ENCODE assay signal across 11 cellular contexts in the genomic region with DNA sequence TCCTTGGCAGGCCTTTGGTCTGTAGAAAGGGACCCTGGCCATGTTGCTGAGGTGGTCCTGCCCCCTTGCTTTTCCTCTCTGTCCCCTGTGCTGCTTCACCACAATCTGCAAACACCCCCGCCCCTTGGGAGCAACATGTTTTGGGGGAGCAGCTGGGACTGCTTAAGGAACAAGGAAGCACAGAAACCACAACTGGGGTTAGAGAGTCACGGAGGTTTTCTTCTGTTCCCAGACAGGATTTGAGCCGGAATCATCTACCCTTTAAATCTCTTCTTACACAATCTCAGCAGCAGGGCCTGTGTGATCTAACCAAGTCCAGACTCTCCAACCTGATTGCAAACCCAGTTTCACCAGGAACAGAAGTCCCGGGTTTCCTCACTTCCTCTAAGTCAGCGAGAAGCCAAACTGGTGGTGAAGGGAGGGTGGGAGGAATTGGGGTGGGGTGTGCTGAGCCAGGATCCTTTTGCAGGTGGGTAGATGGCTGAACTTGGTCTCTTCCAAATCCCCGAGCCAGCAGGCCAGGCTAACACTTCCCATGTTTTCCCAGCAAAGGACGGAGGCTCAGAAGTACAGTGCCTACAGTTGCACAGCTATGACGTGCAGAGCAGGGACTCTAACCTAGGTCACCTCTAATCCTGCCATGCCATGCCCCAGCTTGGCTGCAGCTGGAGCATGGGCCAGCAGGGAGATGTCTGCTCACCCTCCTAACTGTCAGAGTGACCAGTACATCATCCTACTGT. TPM values are rescaled to one million over a fixed set of nuclear protein-coding genes. Genes with fewer than 3 reads are reported as not detected.
A peak's percentile ranks its signal among the peaks of the same experiment; 100 is the strongest.
DNase-seq lines count a peak whose midpoint lies in the region; TF ChIP-seq lines count a peak whose summit lies in the region.
"Had no signal": no experiment of that assay in that cellular context is flagged by ENCODE, and none has a peak within 500 bp of the region (broad histone marks: within the 10 kb centered on the region; RNA-seq: fewer than 3 reads in every experiment).

No MANE protein-coding gene starts in this region.

- DNase-seq in GM03348 (ENCODE audit: low spot score): peak; percentile 84
- peak; percentile 19 for DNase-seq in brain microvascular endothelial cell
- DNase-seq in iris pigment epithelial cell (ENCODE audit: low read depth): peak; percentile 98
- no peak for DNase-seq in midbrain (lab: John Stamatoyannopoulos, UW)
- no peak for DNase-seq in endodermal cell
- no peak for DNase-seq in NCI-H2196 treated with DMSO at 0.1 percent for 48 hours (lab: John Stamatoyannopoulos, UW; ENCODE audit: unreplicated experiment)
- no peak for DNase-seq in NCI-H82 treated with DMSO at 0.1 percent for 48 hours (lab: John Stamatoyannopoulos, UW; ENCODE audit: unreplicated experiment)
- DNase-seq: stimulated activated CD4-positive, alpha-beta T cell treated with anti-CD3 and anti-CD28 coated beads, Interleukin-2, amount 100 ng/mL, for 24 hours had no signal

- peaks cover 24% of the 10 kb centered on the region for H3K36me3 Mint-ChIP-seq in endodermal cell (ENCODE audit: low read depth)
- H3K36me3 Mint-ChIP-seq: activated naive CD8-positive, alpha-beta T cell had no signal

- H3K9ac ChIP-seq in skeletal muscle tissue (ENCODE audit: low read depth in 1 of 3, low read length in 3 of 3) (no peak overlapping the region), endodermal cell (ENCODE audit: extremely low read depth, low read length, poor library complexity, severe bottlenecking) (no peak overlapping the region)

- in situ Hi-C loops in brain microvascular endothelial cell (cut with HindIII; ENCODE audit: low pct_ligation_motif_present, low sequenced_read_pairs): no loop called here

- 88 to 100% methylated on average over 4 to 8 of the region's 8 CpGs for WGBS in endodermal cell (ENCODE audit: insufficient coverage in 1 of 2, insufficient read length in 1 of 2), 2 experiments

- H3K27me3 Mint-ChIP-seq in endodermal cell (ENCODE audit: insufficient read depth): no peaks in the 10 kb centered on the region
- H3K27me3 Mint-ChIP-seq: activated naive CD8-positive, alpha-beta T cell had no signal

- no peak overlapping the region for H3K4me3 Mint-ChIP-seq in endodermal cell
- H3K4me3 Mint-ChIP-seq: activated naive CD8-positive, alpha-beta T cell had no signal

- H3K36me3 ChIP-seq in brain microvascular endothelial cell (replicated peaks) (no peaks in the 10 kb centered on the region), skeletal muscle tissue (ENCODE audit: control insufficient read depth in 3 of 3, insufficient read depth in 3 of 3, low read length in 3 of 3) (no peaks in the 10 kb centered on the region), endodermal cell (ENCODE audit: control insufficient read depth, insufficient read depth, low read length) (peaks cover 23% of the 10 kb centered on the region)

- H3K9me3 ChIP-seq in skeletal muscle tissue (ENCODE audit: control insufficient read depth in 3 of 3, low read length in 3 of 3): no peaks in the 10 kb centered on the region
- H3K9me3 ChIP-seq in endodermal cell (ENCODE audit: control insufficient read depth, low read length): no peaks in the 10 kb centered on the region

- H3K9me3 Mint-ChIP-seq in endodermal cell: no peaks in the 10 kb centered on the region

- peaks cover 13 to 20% (median 14%) of the 10 kb centered on the region in 3 donors for H3K4me1 ChIP-seq in skeletal muscle tissue (ENCODE audit: control insufficient read depth in 3 of 3, insufficient read depth in 3 of 3, low read length in 3 of 3)
- H3K4me1 ChIP-seq in endodermal cell (ENCODE audit: control insufficient read depth, insufficient read depth, low read length): peaks cover 9% of the 10 kb centered on the region

- peaks cover 5% of the 10 kb centered on the region for H3K4me1 Mint-ChIP-seq in endodermal cell

- no peak overlapping the region for H3K27ac ChIP-seq in brain microvascular endothelial cell
- H3K27ac ChIP-seq in skeletal muscle tissue (ENCODE audit: low read depth, low read length): peak overlapping the region; percentile 67
- no peak overlapping the region for H3K27ac ChIP-seq in endodermal cell (ENCODE audit: low read depth, low read length)
- H3K27ac ChIP-seq: VCaP had no signal

- H3K27me3 ChIP-seq in brain microvascular endothelial cell (replicated peaks): no peaks in the 10 kb centered on the region
- no peaks in the 10 kb centered on the region for H3K27me3 ChIP-seq in skeletal muscle tissue (ENCODE audit: control insufficient read depth in 3 of 3, insufficient read depth in 3 of 3, low read length in 3 of 3)
- no peaks in the 10 kb centered on the region for H3K27me3 ChIP-seq in endodermal cell (ENCODE audit: control insufficient read depth, insufficient read depth, low read length, poor library complexity, severe bottlenecking)

- no peak overlapping the region for H3K27ac Mint-ChIP-seq in endodermal cell
- H3K27ac Mint-ChIP-seq: activated naive CD8-positive, alpha-beta T cell had no signal

- TF ChIP-seq CTCF in brain microvascular endothelial cell (IDR thresholded peaks at IDR 0.05; ENCODE audit: low read depth, low read length, missing control alignments): no peak
- TF ChIP-seq CTCF in endodermal cell (conservative IDR thresholded peaks at IDR 0.05): no peak

- no peak overlapping the region for H3K4me3 ChIP-seq in brain microvascular endothelial cell (ENCODE audit: low read depth, low read length)
- H3K4me3 ChIP-seq in skeletal muscle tissue (ENCODE audit: low read length in 3 of 3): peak overlapping the region in 1 of 3 donors; percentile 29
- no peak overlapping the region for H3K4me3 ChIP-seq in endodermal cell (ENCODE audit: low read length)

RNA-seq across cellular contexts. Expression of a gene that starts 25.0 kb away (rescaled TPM):
- total RNA-seq in skeletal muscle tissue (12.0 TPM), endodermal cell (10 to 100 TPM; 62.2 to 74.9 TPM)
- 46.2 TPM for polyA plus RNA-seq in endodermal cell (2013, experiment 1 of 2)
- 45.0 TPM for polyA plus RNA-seq in endodermal cell (2013, experiment 2 of 2)

Comparison
In these comparisons a context has a peak if more than half of its experiments do, and no peak if none do; other contexts are left out.
1. DNase-seq: peak in GM03348 (single experiment), brain microvascular endothelial cell (single experiment) and iris pigment epithelial cell (single experiment); none in midbrain (single experiment), endodermal cell (single experiment), NCI-H2196 treated with DMSO at 0.1 percent for 48 hours (single experiment) and NCI-H82 treated with DMSO at 0.1 percent for 48 hours (single experiment).